ENCODE assay signal across 21 cellular contexts in the genomic region with DNA sequence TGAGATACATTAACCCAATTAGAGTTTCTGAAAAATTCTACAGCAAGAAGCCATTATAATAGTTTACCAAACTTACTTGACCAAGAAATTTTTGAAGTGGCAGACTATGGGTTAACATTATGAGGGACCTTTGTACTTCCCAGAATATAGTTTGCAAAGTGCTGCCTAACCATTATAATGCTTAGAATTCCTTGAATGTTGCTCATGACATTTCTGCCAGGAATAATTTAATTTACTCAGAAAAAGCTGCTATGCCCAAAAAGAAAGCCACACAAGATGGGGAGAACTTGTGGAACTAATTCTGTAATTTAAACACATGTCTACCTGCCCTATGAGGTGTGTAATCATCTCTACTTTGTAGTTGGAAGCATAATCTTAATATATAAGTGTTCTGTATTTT. TPM values are rescaled to one million over a fixed set of nuclear protein-coding genes. Genes with fewer than 3 reads are reported as not detected.
DNase-seq lines count a peak whose midpoint lies in the region; ATAC-seq and TF ChIP-seq lines count a peak whose summit lies in the region.
"Had no signal": no experiment of that assay in that cellular context is flagged by ENCODE, and none has a peak within 500 bp of the region (broad histone marks: within the 10 kb centered on the region; RNA-seq: fewer than 3 reads in every experiment).

No MANE protein-coding gene starts in this region.

- H3K36me3 Mint-ChIP-seq in Calu3 (ENCODE audit: insufficient read depth, unreplicated experiment), result no peaks in the 10 kb centered on the region

- no peaks in the 10 kb centered on the region for H3K4me1 Mint-ChIP-seq in Calu3 (ENCODE audit: low read depth, unreplicated experiment)

- no TSS peak for BruUV-seq in Calu3 (replicated peaks; lab: Mats Ljungman, UMichigan)

- no peaks in the 10 kb centered on the region for H3K27me3 Mint-ChIP-seq in Calu3 (ENCODE audit: unreplicated experiment)

- TF ChIP-seq CTCF in breast epithelium (IDR thresholded peaks at IDR 0.05), result no peak
- no peak for TF ChIP-seq CTCF in Calu3 (IDR thresholded peaks at IDR 0.05; ENCODE audit: unreplicated experiment)

- CTCF ChIA-PET in Calu3 (lab: Charles Lee), result no interaction called here

- no peaks in the 10 kb centered on the region for H3K4me1 ChIP-seq in breast epithelium

- no peak for TF ChIP-seq POLR2A in breast epithelium (IDR thresholded peaks at IDR 0.05)

- no peaks in the 10 kb centered on the region for H3K9me3 Mint-ChIP-seq in Calu3 (ENCODE audit: low read depth, unreplicated experiment)
- H3K9me3 Mint-ChIP-seq: CD8-positive, alpha-beta memory T cell had no signal

- H3K27me3 ChIP-seq in breast epithelium, result no peaks in the 10 kb centered on the region
- H3K27me3 ChIP-seq: BLaER1 treated with 17β-estradiol and CSF1 and Interleukin-3, amounts not matched to agents 10 nM and 100 nM; MG63 had no signal

- H3K4me3 Mint-ChIP-seq in Calu3 (ENCODE audit: low read depth, unreplicated experiment), result no peak overlapping the region
- H3K4me3 Mint-ChIP-seq: CD8-positive, alpha-beta memory T cell had no signal

- no peaks in the 10 kb centered on the region for H3K9me3 ChIP-seq in breast epithelium
- H3K9me3 ChIP-seq: A549, MG63 had no signal

- peak; percentile 81 for ATAC-seq in SK-N-SH treated with all-trans-retinoic acid at 6 μM for 48 hours
- no peak for ATAC-seq in GM18502 (IDR thresholded peaks at IDR 0.05; ENCODE audit: poor library complexity, unreplicated experiment)
- ATAC-seq: A549 had no signal

- no peak overlapping the region for H3K27ac ChIP-seq in breast epithelium
- H3K27ac ChIP-seq: A549, PC-9, RWPE1 had no signal

- intact Hi-C loops in breast epithelium (cut with DNase I; ENCODE audit: low total_unique reads), result no loop called here
- intact Hi-C loops in Calu3 (cut with micrococcal nuclease; ENCODE audit: unreplicated experiment), result no loop called here

- no peaks in the 10 kb centered on the region for H3K36me3 ChIP-seq in breast epithelium
- H3K36me3 ChIP-seq: BLaER1 treated with 17β-estradiol and CSF1 and Interleukin-3, amounts not matched to agents 10 nM and 100 nM; MG63 had no signal

- no peak overlapping the region for H3K27ac Mint-ChIP-seq in Calu3 (ENCODE audit: unreplicated experiment)
- H3K27ac Mint-ChIP-seq: CD8-positive, alpha-beta memory T cell had no signal

- H3K4me3 ChIP-seq in breast epithelium, result no peak overlapping the region
- H3K4me3 ChIP-seq: A549; BLaER1 treated with 17β-estradiol and CSF1 and Interleukin-3, amounts not matched to agents 10 nM and 100 nM; MG63; PC-9 had no signal

- DNase-seq in GM03348 (ENCODE audit: low spot score), result peak; percentile 31
- peak; percentile 32 for DNase-seq in dedifferentiated amniotic fluid mesenchymal stem cell (ENCODE audit: extremely low spot score)
- peak; percentile 57 for DNase-seq in renal cortical epithelial cell (ENCODE audit: low read depth)
- DNase-seq in NCI-H69 (lab: John Stamatoyannopoulos, UW), result no peak
- no peak for DNase-seq in breast epithelium (ENCODE audit: low spot score in 2 of 2)
- no peak for DNase-seq in Calu3
- DNase-seq: CD8-positive, alpha-beta memory T cell; DMS79; MG63; NCI-H1048; NCI-H1436; NCI-H2029; NCI-H345; NCI-H524 treated with DMSO at 0.1 percent for 48 hours; PC-9; SIG-M5 had no signal

TF ChIP-seq in SK-N-SH treated with all-trans-retinoic acid at 6 μM for 48 hours, 23 proteins besides CTCF, POLR2A, EP300 and RAD21:
- TF ChIP-seq GLIS3 (CRISPR knock-in tag; IDR thresholded peaks at IDR 0.05) (no peak), BACH2 (CRISPR knock-in tag; IDR thresholded peaks at IDR 0.05; ENCODE audit: borderline replicate concordance) (no peak), ZFP3 (CRISPR knock-in tag; IDR thresholded peaks at IDR 0.05) (no peak), ISL1 (CRISPR knock-in tag; IDR thresholded peaks at IDR 0.05) (peak; percentile 93), TCF4 (CRISPR knock-in tag; IDR thresholded peaks at IDR 0.05; ENCODE audit: borderline replicate concordance) (no peak), ARNTL (CRISPR knock-in tag; IDR thresholded peaks at IDR 0.05; ENCODE audit: borderline replicate concordance, low read depth) (no peak), PPARA (CRISPR knock-in tag; IDR thresholded peaks at IDR 0.05; ENCODE audit: borderline replicate concordance) (no peak), ZNF565 (CRISPR knock-in tag; conservative IDR thresholded peaks at IDR 0.05; ENCODE audit: low read depth) (no peak), SNAI2 (CRISPR knock-in tag; IDR thresholded peaks at IDR 0.05) (no peak), ZNF70 (CRISPR knock-in tag; IDR thresholded peaks at IDR 0.05) (no peak), ZC3H10 (CRISPR knock-in tag; IDR thresholded peaks at IDR 0.05) (peak; percentile 60), OSR1 (CRISPR knock-in tag; IDR thresholded peaks at IDR 0.05) (no peak)
- TF ChIP-seq, protein P1, sequence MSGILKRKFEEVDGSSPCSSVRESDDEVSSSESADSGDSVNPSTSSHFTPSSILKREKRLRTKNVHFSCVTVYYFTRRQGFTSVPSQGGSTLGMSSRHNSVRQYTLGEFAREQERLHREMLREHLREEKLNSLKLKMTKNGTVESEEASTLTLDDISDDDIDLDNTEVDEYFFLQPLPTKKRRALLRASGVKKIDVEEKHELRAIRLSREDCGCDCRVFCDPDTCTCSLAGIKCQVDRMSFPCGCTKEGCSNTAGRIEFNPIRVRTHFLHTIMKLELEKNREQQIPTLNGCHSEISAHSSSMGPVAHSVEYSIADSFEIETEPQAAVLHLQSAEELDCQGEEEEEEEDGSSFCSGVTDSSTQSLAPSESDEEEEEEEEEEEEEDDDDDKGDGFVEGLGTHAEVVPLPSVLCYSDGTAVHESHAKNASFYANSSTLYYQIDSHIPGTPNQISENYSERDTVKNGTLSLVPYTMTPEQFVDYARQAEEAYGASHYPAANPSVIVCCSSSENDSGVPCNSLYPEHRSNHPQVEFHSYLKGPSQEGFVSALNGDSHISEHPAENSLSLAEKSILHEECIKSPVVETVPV (CRISPR knock-in tag; IDR thresholded peaks at IDR 0.05), result no peak
- TF ChIP-seq, protein P2, sequence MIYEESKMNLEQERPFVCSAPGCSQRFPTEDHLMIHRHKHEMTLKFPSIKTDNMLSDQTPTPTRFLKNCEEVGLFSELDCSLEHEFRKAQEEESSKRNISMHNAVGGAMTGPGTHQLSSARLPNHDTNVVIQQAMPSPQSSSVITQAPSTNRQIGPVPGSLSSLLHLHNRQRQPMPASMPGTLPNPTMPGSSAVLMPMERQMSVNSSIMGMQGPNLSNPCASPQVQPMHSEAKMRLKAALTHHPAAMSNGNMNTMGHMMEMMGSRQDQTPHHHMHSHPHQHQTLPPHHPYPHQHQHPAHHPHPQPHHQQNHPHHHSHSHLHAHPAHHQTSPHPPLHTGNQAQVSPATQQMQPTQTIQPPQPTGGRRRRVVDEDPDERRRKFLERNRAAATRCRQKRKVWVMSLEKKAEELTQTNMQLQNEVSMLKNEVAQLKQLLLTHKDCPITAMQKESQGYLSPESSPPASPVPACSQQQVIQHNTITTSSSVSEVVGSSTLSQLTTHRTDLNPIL (CRISPR knock-in tag; IDR thresholded peaks at IDR 0.05; ENCODE audit: low read depth), result peak; percentile 82
- TF ChIP-seq, protein P3, sequence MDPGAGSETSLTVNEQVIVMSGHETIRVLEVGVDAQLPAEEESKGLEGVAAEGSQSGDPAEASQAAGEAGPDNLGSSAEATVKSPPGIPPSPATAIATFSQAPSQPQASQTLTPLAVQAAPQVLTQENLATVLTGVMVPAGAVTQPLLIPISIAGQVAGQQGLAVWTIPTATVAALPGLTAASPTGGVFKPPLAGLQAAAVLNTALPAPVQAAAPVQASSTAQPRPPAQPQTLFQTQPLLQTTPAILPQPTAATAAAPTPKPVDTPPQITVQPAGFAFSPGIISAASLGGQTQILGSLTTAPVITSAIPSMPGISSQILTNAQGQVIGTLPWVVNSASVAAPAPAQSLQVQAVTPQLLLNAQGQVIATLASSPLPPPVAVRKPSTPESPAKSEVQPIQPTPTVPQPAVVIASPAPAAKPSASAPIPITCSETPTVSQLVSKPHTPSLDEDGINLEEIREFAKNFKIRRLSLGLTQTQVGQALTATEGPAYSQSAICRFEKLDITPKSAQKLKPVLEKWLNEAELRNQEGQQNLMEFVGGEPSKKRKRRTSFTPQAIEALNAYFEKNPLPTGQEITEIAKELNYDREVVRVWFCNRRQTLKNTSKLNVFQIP (CRISPR knock-in tag; IDR thresholded peaks at IDR 0.05; ENCODE audit: borderline replicate concordance, low read depth), result no peak
- TF ChIP-seq, protein P4, sequence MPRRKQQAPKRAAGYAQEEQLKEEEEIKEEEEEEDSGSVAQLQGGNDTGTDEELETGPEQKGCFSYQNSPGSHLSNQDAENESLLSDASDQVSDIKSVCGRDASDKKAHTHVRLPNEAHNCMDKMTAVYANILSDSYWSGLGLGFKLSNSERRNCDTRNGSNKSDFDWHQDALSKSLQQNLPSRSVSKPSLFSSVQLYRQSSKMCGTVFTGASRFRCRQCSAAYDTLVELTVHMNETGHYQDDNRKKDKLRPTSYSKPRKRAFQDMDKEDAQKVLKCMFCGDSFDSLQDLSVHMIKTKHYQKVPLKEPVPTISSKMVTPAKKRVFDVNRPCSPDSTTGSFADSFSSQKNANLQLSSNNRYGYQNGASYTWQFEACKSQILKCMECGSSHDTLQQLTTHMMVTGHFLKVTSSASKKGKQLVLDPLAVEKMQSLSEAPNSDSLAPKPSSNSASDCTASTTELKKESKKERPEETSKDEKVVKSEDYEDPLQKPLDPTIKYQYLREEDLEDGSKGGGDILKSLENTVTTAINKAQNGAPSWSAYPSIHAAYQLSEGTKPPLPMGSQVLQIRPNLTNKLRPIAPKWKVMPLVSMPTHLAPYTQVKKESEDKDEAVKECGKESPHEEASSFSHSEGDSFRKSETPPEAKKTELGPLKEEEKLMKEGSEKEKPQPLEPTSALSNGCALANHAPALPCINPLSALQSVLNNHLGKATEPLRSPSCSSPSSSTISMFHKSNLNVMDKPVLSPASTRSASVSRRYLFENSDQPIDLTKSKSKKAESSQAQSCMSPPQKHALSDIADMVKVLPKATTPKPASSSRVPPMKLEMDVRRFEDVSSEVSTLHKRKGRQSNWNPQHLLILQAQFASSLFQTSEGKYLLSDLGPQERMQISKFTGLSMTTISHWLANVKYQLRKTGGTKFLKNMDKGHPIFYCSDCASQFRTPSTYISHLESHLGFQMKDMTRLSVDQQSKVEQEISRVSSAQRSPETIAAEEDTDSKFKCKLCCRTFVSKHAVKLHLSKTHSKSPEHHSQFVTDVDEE (CRISPR knock-in tag; IDR thresholded peaks at IDR 0.05), result no peak

RNA-seq across cellular contexts. Expression of a gene that starts 58.1 kb away (rescaled TPM):
- total RNA-seq in renal cortical epithelial cell, result 35.4 and 86.5 TPM in 2 replicates
- 100 to 1,000 TPM; 179 to 282 (median 181) TPM for total RNA-seq in breast epithelium
- 22.0 and 22.6 TPM in 2 replicates for total RNA-seq in Calu3 (2022)

Comparison
In these comparisons a context has a peak if more than half of its experiments do, and no peak if none do; other contexts are left out.
1. DNase-seq: peak in GM03348 (single experiment), dedifferentiated amniotic fluid mesenchymal stem cell (single experiment) and renal cortical epithelial cell (single experiment); none in NCI-H69 (single experiment), breast epithelium (0 of 2) and Calu3 (single experiment).